ENCODE assay signal across 13 cellular contexts in genomic region chr12:110117948-110118685, GRCh38.
DNase-seq lines count a peak whose midpoint lies in the region; ATAC-seq and TF ChIP-seq lines count a peak whose summit lies in the region.
"Had no signal": no experiment of that assay in that cellular context is flagged by ENCODE, and none has a peak within 500 bp of the region (broad histone marks: within the 10 kb centered on the region; RNA-seq: fewer than 3 reads in every experiment).

No MANE protein-coding gene starts in this region.

- H3K27ac ChIP-seq in parathyroid adenoma, result no peak overlapping the region

- no peak overlapping the region for H3K4me3 ChIP-seq in epithelial cell of esophagus (ENCODE audit: low read length)
- H3K4me3 ChIP-seq in parathyroid adenoma (ENCODE audit: low read depth, low read length), result no peak overlapping the region

- ATAC-seq in HG02840 (IDR thresholded peaks at IDR 0.05; ENCODE audit: low FRiP score, unreplicated experiment) (no peak), GM18907 (IDR thresholded peaks at IDR 0.05; ENCODE audit: unreplicated experiment) (no peak)
- ATAC-seq: activated CD8-positive, alpha-beta T cell treated with anti-CD3 and anti-CD28 coated beads for 36 hours had no signal

- no peaks in the 10 kb centered on the region for H3K9me3 ChIP-seq in parathyroid adenoma (ENCODE audit: control insufficient read depth, low read length)

- TF ChIP-seq CTCF in epithelial cell of esophagus (IDR thresholded peaks at IDR 0.05; ENCODE audit: insufficient read depth, low read depth, low read length, missing control alignments) (no peak), parathyroid adenoma (IDR thresholded peaks at IDR 0.05) (no peak)

- no peak overlapping the region for H3K9ac ChIP-seq in parathyroid adenoma

- peak overlapping the region; percentile 18 for H2AFZ ChIP-seq in parathyroid adenoma

- no peaks in the 10 kb centered on the region for H3K4me1 ChIP-seq in parathyroid adenoma

- H3K79me2 ChIP-seq in parathyroid adenoma, result no peaks in the 10 kb centered on the region

- H3K36me3 ChIP-seq in parathyroid adenoma (ENCODE audit: control insufficient read depth, insufficient read depth, low read length), result no peaks in the 10 kb centered on the region

- DNase-seq in DMS53 treated with DMSO at 0.1 percent for 48 hours (lab: John Stamatoyannopoulos, UW; ENCODE audit: unreplicated experiment) (peak; percentile 67), NCI-H69 (lab: John Stamatoyannopoulos, UW) (peak; percentile 31), epithelial cell of esophagus (ENCODE audit: low read depth) (peak; percentile 16), midbrain (lab: John Stamatoyannopoulos, UW) (no peak)
- DNase-seq: activated CD8-positive, alpha-beta T cell treated with anti-CD3 and anti-CD28 coated beads for 36 hours; anterior cingulate cortex; effector CD8-positive, alpha-beta T cell; NCI-H2081 treated with DMSO at 0.1 percent for 48 hours; NK-92 treated with Interleukin-12 subunit alpha and Interleukin-12 subunit beta, amount 100 ng/mL, for 24 hours; SIG-M5 had no signal

- H3K4me2 ChIP-seq in parathyroid adenoma (ENCODE audit: low read length), result no peak overlapping the region

- H3K27me3 ChIP-seq in parathyroid adenoma (ENCODE audit: control insufficient read depth, insufficient read depth, low read length), result no peaks in the 10 kb centered on the region
